26 cellular contexts compared by ENCODE assay signal in genomic region chr10:15408557-15408956, GRCh38.
"Had no signal": no experiment of that assay in that cellular context is flagged by ENCODE, and none has a peak within 500 bp of the region (broad histone marks: within the 10 kb centered on the region; RNA-seq: fewer than 3 reads in every experiment).

No MANE protein-coding gene starts in this region.

- H3K36me3 ChIP-seq: stomach, suprapubic skin, thoracic aorta, thyroid gland, tibial artery, tibial nerve, transverse colon, upper lobe of left lung, upper lobe of right lung, uterus, vagina had no signal

- H3K4me1 ChIP-seq: stomach, testis, thyroid gland, tibial artery, tibial nerve, transverse colon, upper lobe of left lung, upper lobe of right lung, uterus, vagina had no signal

- DNase-seq: stimulated activated CD4-positive, alpha-beta T cell treated with anti-CD3 and anti-CD28 coated beads, Interleukin-2, amount 100 ng/mL, for 48 hours; stimulated activated CD4-positive, alpha-beta T cell treated with anti-CD3 and anti-CD28 coated beads, Interleukin-4, amount 100 ng/mL, for 1 hour; stimulated activated CD4-positive, alpha-beta T cell treated with anti-CD3 and anti-CD28 coated beads, Interleukin-4, amount 100 ng/mL, for 24 hours; stimulated activated CD4-positive, alpha-beta T cell treated with anti-CD3 and anti-CD28 coated beads, Interleukin-4, amount 100 ng/mL, for 4 hours; stimulated activated CD8-positive, alpha-beta memory T cell treated with anti-CD3 and anti-CD28 coated beads, Interleukin-4, amount 100 ng/mL, for 48 hours; stimulated activated naive B cell treated with anti-CD40 and anti-IgM and Interleukin-4, amounts not matched to agents 10 μg/mL and 1 μg/mL and 100 μg/mL, for 72 hours; stimulated activated naive CD4-positive, alpha-beta T cell; stimulated activated naive CD4-positive, alpha-beta T cell treated with Interleukin-2 at 50 U/mL for 16 hours; stimulated activated naive CD8-positive, alpha-beta T cell treated with anti-CD3 and anti-CD28 coated beads, Interleukin-15, amount 100 ng/mL, for 72 hours; stimulated activated naive CD8-positive, alpha-beta T cell treated with anti-CD3 and anti-CD28 coated beads, Interleukin-15, Interleukin-2, amounts not matched to agents 100 U/mL and 50 U/mL, for 24 hours; stomach; substantia nigra; testis; thyroid gland; tibial artery; transverse colon; upper lobe of left lung; upper lobe of right lung; uterus had no signal

- H3K4me3 ChIP-seq: stomach, suprapubic skin, testis, thoracic aorta, thyroid gland, tibial artery, tibial nerve, transverse colon, upper lobe of left lung, upper lobe of right lung, uterus, vagina had no signal

- H3K27me3 ChIP-seq: stomach, suprapubic skin, testis, thyroid gland, tibial artery, tibial nerve, transverse colon, upper lobe of left lung, upper lobe of right lung, uterus, vagina had no signal

- H3K9me3 ChIP-seq: suprapubic skin, testis, thoracic aorta, thyroid gland, tibial artery, transverse colon, upper lobe of left lung, upper lobe of right lung, uterus, vagina had no signal

- H3K27ac ChIP-seq: stomach, suprapubic skin, testis, thoracic aorta, thyroid gland, tibial artery, tibial nerve, transverse colon, upper lobe of left lung, upper lobe of right lung, uterus, vagina had no signal

- ATAC-seq: stimulated activated effector memory CD8-positive, alpha-beta T cell treated with anti-CD3 and anti-CD28 coated beads, Interleukin-12 subunit alpha, Interleukin-12 subunit beta, amount 100 ng/mL, for 72 hours; stimulated activated memory B cell treated with anti-CD40 and anti-IgM and Interleukin-4, amounts not matched to agents 10 μg/mL and 1 μg/mL and 100 μg/mL, for 72 hours; stimulated activated naive B cell treated with anti-CD40 and anti-IgM and Interleukin-4, amounts not matched to agents 10 μg/mL and 1 μg/mL and 100 μg/mL, for 72 hours; stimulated activated naive CD8-positive, alpha-beta T cell treated with anti-CD3 and anti-CD28 coated beads, Interleukin-15, amount 100 ng/mL, for 72 hours; stimulated activated naive CD8-positive, alpha-beta T cell treated with anti-CD3 and anti-CD28 coated beads, Interleukin-15, Interleukin-2, amounts not matched to agents 100 U/mL and 50 U/mL, for 24 hours; upper lobe of right lung had no signal

- FAIRE-seq: urothelium cell line had no signal
